Comparison of ENCODE assay signal across 13 cellular contexts in the genomic region with DNA sequence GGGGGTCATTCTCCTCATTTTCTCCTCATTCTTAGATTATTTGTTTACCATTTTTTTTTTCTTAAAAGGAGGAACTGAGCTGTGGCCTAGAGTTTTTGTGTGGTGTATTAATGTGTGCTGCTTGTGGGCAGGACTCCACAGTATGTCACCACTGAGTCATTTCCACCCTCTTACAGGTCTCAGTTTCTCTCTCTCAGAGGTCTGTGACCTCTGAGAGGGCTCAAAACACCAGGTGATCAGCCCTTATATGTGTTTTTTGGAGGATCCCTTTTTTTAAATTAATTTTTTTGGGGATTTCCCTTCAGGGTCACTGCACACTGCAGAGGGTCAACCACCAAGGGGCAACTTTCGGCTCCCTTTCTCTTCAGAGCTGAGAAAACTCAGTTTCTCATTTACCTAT.
A peak's percentile ranks its signal among the peaks of the same experiment; 100 is the strongest.
DNase-seq lines count a peak whose midpoint lies in the region; ATAC-seq and TF ChIP-seq lines count a peak whose summit lies in the region.
"Had no signal": no experiment of that assay in that cellular context is flagged by ENCODE, and none has a peak within 500 bp of the region (broad histone marks: within the 10 kb centered on the region; RNA-seq: fewer than 3 reads in every experiment).

No MANE protein-coding gene starts in this region.

- no peaks in the 10 kb centered on the region for H3K27me3 ChIP-seq in dorsolateral prefrontal cortex
- H3K27me3 ChIP-seq: thyroid gland had no signal

- H3K4me3 ChIP-seq in dorsolateral prefrontal cortex = no peak overlapping the region
- H3K4me3 ChIP-seq: A549, thyroid gland had no signal

- peak; percentile 30 for ATAC-seq in activated CD4-positive, alpha-beta T cell treated with anti-CD3 and anti-CD28 coated beads for 36 hours
- peak; percentile 91 for ATAC-seq in GM21723 (IDR thresholded peaks at IDR 0.05; ENCODE audit: unreplicated experiment)
- ATAC-seq in HG03196 (IDR thresholded peaks at IDR 0.05; ENCODE audit: unreplicated experiment) = peak; percentile 96
- peak; percentile 77 for ATAC-seq in stimulated activated naive CD8-positive, alpha-beta T cell treated with anti-CD3 and anti-CD28 coated beads, Interleukin-15, Interleukin-2, amounts not matched to agents 100 U/mL and 50 U/mL, for 24 hours
- ATAC-seq: A549, HCT116 had no signal

- peaks cover 3% of the 10 kb centered on the region for H3K4me1 Mint-ChIP-seq in activated CD4-positive, alpha-beta T cell treated with anti-CD3 and anti-CD28 coated beads for 36 hours

- H3K27me3 Mint-ChIP-seq in activated CD4-positive, alpha-beta T cell treated with anti-CD3 and anti-CD28 coated beads for 36 hours = no peaks in the 10 kb centered on the region

- H3K36me3 Mint-ChIP-seq in activated CD4-positive, alpha-beta T cell treated with anti-CD3 and anti-CD28 coated beads for 36 hours (ENCODE audit: low read depth) = no peaks in the 10 kb centered on the region

- no peak overlapping the region for H3K27ac Mint-ChIP-seq in activated CD4-positive, alpha-beta T cell treated with anti-CD3 and anti-CD28 coated beads for 36 hours

- H3K9me3 Mint-ChIP-seq in activated CD4-positive, alpha-beta T cell treated with anti-CD3 and anti-CD28 coated beads for 36 hours (ENCODE audit: low read depth) = peaks cover 12% of the 10 kb centered on the region

- POLR2A ChIA-PET in activated CD4-positive, alpha-beta T cell treated with anti-CD3 and anti-CD28 coated beads for 36 hours (lab: Charles Lee) = interaction anchor here (0.6 kb wide), 1 partner anchor 256 kb away, joined by 3 read pairs; no protein-coding TSS in a partner anchor

- TF ChIP-seq CTCF in dorsolateral prefrontal cortex (IDR thresholded peaks at IDR 0.05 in 54 of 56, conservative IDR thresholded peaks at IDR 0.05 in 2 of 56; ENCODE audit: low read depth in 1 of 56, partially characterized antibody in 56 of 56) = no peak

- H3K4me3 Mint-ChIP-seq in activated CD4-positive, alpha-beta T cell treated with anti-CD3 and anti-CD28 coated beads for 36 hours = no peak overlapping the region

- no peak for DNase-seq in activated CD4-positive, alpha-beta T cell treated with anti-CD3 and anti-CD28 coated beads for 36 hours
- DNase-seq in activated CD4-positive, alpha-beta T cell treated with anti-CD3 and anti-CD28 coated beads, Interleukin-2, amount 50 U/mL, for 48 hours = no peak
- DNase-seq in stimulated activated naive CD8-positive, alpha-beta T cell treated with anti-CD3 and anti-CD28 coated beads, Interleukin-15, Interleukin-2, amounts not matched to agents 100 U/mL and 50 U/mL, for 24 hours = no peak
- DNase-seq in DMS79 (lab: John Stamatoyannopoulos, UW) (no peak), dorsolateral prefrontal cortex (no peak), HuH-7.5 (ENCODE audit: low spot score) (no peak)
- DNase-seq: cerebellar nuclear complex; NK-92 treated with Interleukin-12 subunit alpha and Interleukin-12 subunit beta, amount 100 ng/mL, for 24 hours; thyroid gland had no signal

- H3K27ac ChIP-seq in dorsolateral prefrontal cortex = no peak overlapping the region
- H3K27ac ChIP-seq: A549, thyroid gland had no signal

- CTCF ChIA-PET in activated CD4-positive, alpha-beta T cell treated with anti-CD3 and anti-CD28 coated beads for 36 hours (lab: Charles Lee) = interaction anchor here (0.6 to 0.9 kb wide), 2 partner anchors 13 to 354 kb away, joined by 3 read pairs; no protein-coding TSS in a partner anchor

- intact Hi-C loops in activated CD4-positive, alpha-beta T cell treated with anti-CD3 and anti-CD28 coated beads for 36 hours (cut with DNase I, micrococcal nuclease) = no loop called here
- intact Hi-C loops in dorsolateral prefrontal cortex (cut with DNase I) = no loop called here

Comparison
In these comparisons a context has a peak if more than half of its experiments do, and no peak if none do; other contexts are left out.
1. ATAC-seq: peak in every context shown above with its lines; median percentile 96 in HG03196; 91 in GM21723; 77 in stimulated activated naive CD8-positive, alpha-beta T cell treated with anti-CD3 and anti-CD28 coated beads, Interleukin-15, Interleukin-2, amounts not matched to agents 100 U/mL and 50 U/mL, for 24 hours; 30 in activated CD4-positive, alpha-beta T cell treated with anti-CD3 and anti-CD28 coated beads for 36 hours.